ENCODE assay signal across 8 cellular contexts in the genomic region with DNA sequence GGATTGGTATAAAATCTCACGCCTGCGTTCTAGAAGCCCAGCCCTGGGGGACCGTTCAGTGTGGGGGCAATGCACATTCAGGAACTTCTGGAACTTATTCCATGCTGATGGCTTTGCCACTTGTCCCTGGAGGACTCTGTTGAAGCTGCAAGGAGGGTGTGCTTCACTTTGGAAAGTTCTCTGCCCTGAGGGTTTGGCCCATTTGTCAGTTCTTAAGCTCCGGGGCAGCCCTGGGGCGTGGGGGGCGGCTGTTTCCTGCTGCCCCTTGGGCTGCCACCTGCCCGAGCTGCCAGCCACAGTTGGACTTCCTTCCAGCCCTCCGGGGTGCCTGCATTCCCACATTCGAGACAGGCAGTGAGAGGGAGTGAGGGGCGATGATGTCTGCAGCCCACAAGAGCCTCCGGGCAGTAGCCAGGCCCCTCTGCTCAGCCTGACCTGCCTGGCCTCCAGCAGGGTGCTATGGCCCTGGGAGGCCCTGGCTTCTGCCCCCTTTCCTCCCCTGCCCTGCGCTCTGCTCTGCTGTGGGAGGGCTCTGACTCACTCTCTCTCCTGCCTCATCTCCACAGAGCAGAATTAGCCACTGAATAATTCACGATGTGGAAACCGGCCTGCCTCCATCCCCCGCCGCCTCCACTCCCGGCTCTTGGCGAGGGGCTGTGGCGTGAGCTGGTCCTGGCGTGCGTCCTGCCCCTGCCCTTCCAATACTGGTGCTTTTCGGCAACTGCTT. TPM values are rescaled to one million over a fixed set of nuclear protein-coding genes. Genes with fewer than 3 reads are reported as not detected.
DNase-seq lines count a peak whose midpoint lies in the region; ATAC-seq and TF ChIP-seq lines count a peak whose summit lies in the region.

No MANE protein-coding gene starts in this region.

- H3K27ac ChIP-seq in DOHH2 (ENCODE audit: low read depth, low read length) (no peak overlapping the region), heart left ventricle (peak overlapping the region in 11 of 12 donors; percentile 64 to 95 (median 84))

- peak overlapping the region; percentile 93 for H3K4me3 Mint-ChIP-seq in activated naive CD4-positive, alpha-beta T cell treated with anti-CD3 and anti-CD28 coated beads, Interleukin-2, amount 50 U/mL, for 24 hours

- H3K9me3 ChIP-seq in DOHH2 (ENCODE audit: control insufficient read depth, insufficient read depth, low read length) (no peaks in the 10 kb centered on the region), heart left ventricle (no peaks in the 10 kb centered on the region)

- peaks cover 38% of the 10 kb centered on the region for H3K4me1 ChIP-seq in DOHH2 (ENCODE audit: control insufficient read depth, low read length)
- H3K4me1 ChIP-seq in heart left ventricle = peaks cover 3 to 76% (median 63%) of the 10 kb centered on the region in 12 donors

- peak overlapping the region; percentile 72 for H3K4me2 ChIP-seq in DOHH2 (ENCODE audit: low read length)

- ATAC-seq in heart left ventricle (peak in 2 of 4 donors; percentile 17 to 37), HG03025 (IDR thresholded peaks at IDR 0.05; ENCODE audit: low FRiP score, unreplicated experiment) (no peak)

- H3K9me3 Mint-ChIP-seq in activated naive CD4-positive, alpha-beta T cell treated with anti-CD3 and anti-CD28 coated beads, Interleukin-2, amount 50 U/mL, for 24 hours = no peaks in the 10 kb centered on the region

- peaks cover 17% of the 10 kb centered on the region for H3K4me1 Mint-ChIP-seq in activated naive CD4-positive, alpha-beta T cell treated with anti-CD3 and anti-CD28 coated beads, Interleukin-2, amount 50 U/mL, for 24 hours

- H3K4me3 ChIP-seq in DOHH2 (ENCODE audit: low read length) = peak overlapping the region; percentile 71
- peak overlapping the region; percentile 70 to 98 (median 90) for H3K4me3 ChIP-seq in heart left ventricle

- no peaks in the 10 kb centered on the region for H3K36me3 Mint-ChIP-seq in activated naive CD4-positive, alpha-beta T cell treated with anti-CD3 and anti-CD28 coated beads, Interleukin-2, amount 50 U/mL, for 24 hours

- H3K36me3 ChIP-seq in DOHH2 (ENCODE audit: control insufficient read depth, low read length) = no peaks in the 10 kb centered on the region
- H3K36me3 ChIP-seq in heart left ventricle = peaks cover 0 to 6% (median 0%) of the 10 kb centered on the region in 9 donors

- no peaks in the 10 kb centered on the region for H3K27me3 Mint-ChIP-seq in activated naive CD4-positive, alpha-beta T cell treated with anti-CD3 and anti-CD28 coated beads, Interleukin-2, amount 50 U/mL, for 24 hours

- no peak for TF ChIP-seq POLR2A in heart left ventricle (IDR thresholded peaks at IDR 0.05)

- no peaks in the 10 kb centered on the region for H3K79me2 ChIP-seq in DOHH2 (ENCODE audit: control insufficient read depth, low read length)

- 44 to 60% (median 47%) methylated on average over 13 to 22 of the region's 22 CpGs for WGBS in heart left ventricle, 4 donors

- TF ChIP-seq CTCF in DOHH2 (IDR thresholded peaks at IDR 0.05; ENCODE audit: low read depth, low read length, poor library complexity, severe bottlenecking) = no peak
- TF ChIP-seq CTCF in heart left ventricle (IDR thresholded peaks at IDR 0.05) = no peak

- H3K27me3 ChIP-seq in DOHH2 (ENCODE audit: control insufficient read depth, low read length) (peaks cover 17% of the 10 kb centered on the region), heart left ventricle (no peaks in the 10 kb centered on the region)

- no peak overlapping the region for H3K27ac Mint-ChIP-seq in activated naive CD4-positive, alpha-beta T cell treated with anti-CD3 and anti-CD28 coated beads, Interleukin-2, amount 50 U/mL, for 24 hours

- 0 out of 2 replicates have a peak, but pooled peaks cover 4% of the 10 kb centered on the region for H4K20me1 ChIP-seq in DOHH2 (ENCODE audit: control insufficient read depth, insufficient read depth, low read depth, low read length)

- intact Hi-C loops in heart left ventricle (cut with DNase I) = loop anchor here in 3 of 10 donors (5.0 kb wide), 2 partner anchors 76 to 111 kb away; partner anchors contain the start of genes BRAT1 (in 2 of the 3) and IQCE (in 2 of the 3)
- intact Hi-C loops in posterior vena cava (cut with DNase I) = no loop called here

- H3F3A ChIP-seq in DOHH2 (ENCODE audit: control insufficient read depth, insufficient read depth) = 0 out of 2 replicates have a peak, but pooled peaks cover 4% of the 10 kb centered on the region

- DNase-seq in NCI-H226 = peak; percentile 100
- DNase-seq in heart left ventricle = peak in 3 of 5 donors; percentile 25 to 73 (median 63)
- peak; percentile 93 for DNase-seq in posterior vena cava (ENCODE audit: low spot score)
- no peak for DNase-seq in DMS79 treated with DMSO at 0.1 percent for 48 hours (lab: John Stamatoyannopoulos, UW)
- DNase-seq in central memory CD4-positive, alpha-beta T cell = no peak

- no peaks in the 10 kb centered on the region for H3K9me2 ChIP-seq in DOHH2 (replicated peaks; ENCODE audit: control insufficient read depth, low read length)

RNA-seq across cellular contexts. Expression of gene TTYH3, which starts 1.9 kb away (rescaled TPM):
- total RNA-seq in heart left ventricle (100 to 1,000 TPM in 1 of 9 donors, 10 to 100 TPM in 7, 1 to 10 TPM in 1; 8.5 to 104 (median 12.8) TPM), posterior vena cava (10 to 100 TPM; 50.1 to 51.6 TPM)
- polyA plus RNA-seq in heart left ventricle = 10 to 100 TPM in 1 of 2 donors, 1 to 10 TPM in 1; 5.7 to 14.8 TPM

RNA-seq across cellular contexts. Expression of gene AMZ1, which starts 54.3 kb away (rescaled TPM):
- total RNA-seq in heart left ventricle (under 1 TPM in 3 of 9 donors, not detected in 6; 0.05 to 0.48 (median 0.10) TPM), posterior vena cava (1 to 10 TPM in 1 of 2 donors, under 1 TPM in 1; 0.32 to 1.1 TPM)
- polyA plus RNA-seq in heart left ventricle = under 1 TPM; 0.01 to 0.04 TPM

Comparison
In these comparisons a context has a peak if more than half of its experiments do, and no peak if none do; other contexts are left out.
1. DNase-seq: peak in NCI-H226 (single experiment), heart left ventricle (3 of 5) and posterior vena cava (single experiment); none in DMS79 treated with DMSO at 0.1 percent for 48 hours (single experiment) and central memory CD4-positive, alpha-beta T cell (single experiment).